25 cellular contexts compared by ENCODE assay signal in genomic region chr1:170503691-170504090, GRCh38.
"Had no signal": no experiment of that assay in that cellular context is flagged by ENCODE, and none has a peak within 500 bp of the region (broad histone marks: within the 10 kb centered on the region; RNA-seq: fewer than 3 reads in every experiment).

No MANE protein-coding gene starts in this region.

- H3K9me3 ChIP-seq: breast epithelium had no signal

- H3K27ac Mint-ChIP-seq: activated CD4-positive, alpha-beta memory T cell treated with anti-CD3 and anti-CD28 coated beads, Interleukin-2, amount 10 ng/mL, durations not matched to agents 7 days and 5 days; activated naive CD4-positive, alpha-beta T cell treated with anti-CD3 and anti-CD28 coated beads, Interleukin-2, amount 50 U/mL, for 24 hours; activated T-cell treated with anti-CD3 and anti-CD28 coated beads, Interleukin-2, amount 50 U/mL, for 72 hours; activated T-helper 2 cell treated with anti-CD3 and anti-CD28 coated beads, Interferon-gamma antibody, Interleukin-2, Interleukin-4, amounts not matched to agents 10 μg/mL and 5 μg/mL and 100 μg/mL, durations not matched to agents 14 hours and 24 hours and 36 hours; T-cell had no signal

- H3K4me1 ChIP-seq: breast epithelium had no signal

- H3K27me3 ChIP-seq: breast epithelium had no signal

- H3K4me1 Mint-ChIP-seq: activated CD4-positive, alpha-beta memory T cell treated with anti-CD3 and anti-CD28 coated beads, Interleukin-2, amount 10 ng/mL, durations not matched to agents 7 days and 5 days; activated naive CD4-positive, alpha-beta T cell treated with anti-CD3 and anti-CD28 coated beads, Interleukin-2, amount 50 U/mL, for 24 hours; T-cell had no signal

- H3K4me2 ChIP-seq: KMS-11 had no signal

- H3K9me3 Mint-ChIP-seq: activated CD4-positive, alpha-beta memory T cell treated with anti-CD3 and anti-CD28 coated beads, Interleukin-2, amount 10 ng/mL, durations not matched to agents 7 days and 5 days; activated naive CD4-positive, alpha-beta T cell treated with anti-CD3 and anti-CD28 coated beads, Interleukin-2, amount 50 U/mL, for 24 hours; activated T-cell treated with anti-CD3 and anti-CD28 coated beads, Interleukin-2, amount 50 U/mL, for 72 hours; activated T-helper 2 cell treated with anti-CD3 and anti-CD28 coated beads, Interferon-gamma antibody, Interleukin-2, Interleukin-4, amounts not matched to agents 10 μg/mL and 5 μg/mL and 100 μg/mL, durations not matched to agents 14 hours and 24 hours and 36 hours; T-cell had no signal

- DNase-seq: activated CD4-positive, alpha-beta memory T cell treated with anti-CD3 and anti-CD28 coated beads, Interleukin-2, amount 10 ng/mL, durations not matched to agents 7 days and 5 days; activated CD4-positive, alpha-beta T cell treated with anti-CD3 and anti-CD28 coated beads, Interleukin-2, amount 50 U/mL, for 1 hour; activated CD4-positive, CD25-positive, alpha-beta regulatory T cell; activated CD8-positive, alpha-beta memory T cell treated with anti-CD3 and anti-CD28 coated beads, Interleukin-2, amount 50 U/mL, for 4 hours; activated T-cell treated with anti-CD3 and anti-CD28 coated beads, Interleukin-2, amount 50 U/mL, for 72 hours; aorta; central memory CD4-positive, alpha-beta T cell; NCI-H1092; NCI-H1417 treated with DMSO at 0.1 percent for 48 hours; NCI-H1694; NCI-H2029; NCI-H2107; NCI-H2171 treated with DMSO at 0.1 percent for 48 hours; NCI-H226; NCI-H526 treated with DMSO at 0.1 percent for 48 hours; NCI-H82; PC-3; SHP77 treated with DMSO at 0.1 percent for 48 hours; T-cell; T-helper 2 cell; T1000 had no signal

- H3K9ac ChIP-seq: KMS-11 had no signal

- H3K36me3 ChIP-seq: breast epithelium had no signal

- H3K4me3 Mint-ChIP-seq: activated CD4-positive, alpha-beta memory T cell treated with anti-CD3 and anti-CD28 coated beads, Interleukin-2, amount 10 ng/mL, durations not matched to agents 7 days and 5 days; activated naive CD4-positive, alpha-beta T cell treated with anti-CD3 and anti-CD28 coated beads, Interleukin-2, amount 50 U/mL, for 24 hours; activated T-cell treated with anti-CD3 and anti-CD28 coated beads, Interleukin-2, amount 50 U/mL, for 72 hours; T-cell had no signal

- H3K27ac ChIP-seq: breast epithelium, KMS-11 had no signal

- H3K4me3 ChIP-seq: breast epithelium had no signal

- ATAC-seq: activated T-cell treated with anti-CD3 and anti-CD28 coated beads, Interleukin-2, amount 50 U/mL, for 72 hours; PC-3; T-cell had no signal

- H3K36me3 Mint-ChIP-seq: activated naive CD4-positive, alpha-beta T cell treated with anti-CD3 and anti-CD28 coated beads, Interleukin-2, amount 50 U/mL, for 24 hours; T-cell had no signal
